ENCODE assay signal across 8 cellular contexts in genomic region chr11:33742249-33742851, GRCh38. TPM values are rescaled to one million over a fixed set of nuclear protein-coding genes. Genes with fewer than 3 reads are reported as not detected.
DNase-seq lines count a peak whose midpoint lies in the region; TF ChIP-seq lines count a peak whose summit lies in the region.

No MANE protein-coding gene starts in this region.

- H3K9me3 Mint-ChIP-seq in brain: peaks cover 0 to 3% (median 0%) of the 10 kb centered on the region in 5 experiments
- H3K9me3 Mint-ChIP-seq in activated T-helper 2 cell treated with anti-CD3 and anti-CD28 coated beads, Interferon-gamma antibody, Interleukin-2, Interleukin-4, amounts not matched to agents 10 μg/mL and 5 μg/mL and 100 μg/mL, durations not matched to agents 14 hours and 24 hours and 36 hours: no peaks in the 10 kb centered on the region

- peak; percentile 60 to 63 for TF ChIP-seq CTCF in brain (conservative IDR thresholded peaks at IDR 0.05)

- H3K4me1 Mint-ChIP-seq in brain: no peaks in the 10 kb centered on the region
- H3K4me1 Mint-ChIP-seq in activated T-helper 2 cell treated with anti-CD3 and anti-CD28 coated beads, Interferon-gamma antibody, Interleukin-2, Interleukin-4, amounts not matched to agents 10 μg/mL and 5 μg/mL and 100 μg/mL, durations not matched to agents 14 hours and 24 hours and 36 hours (ENCODE audit: low read depth): peaks cover 3% of the 10 kb centered on the region

- H3K27ac Mint-ChIP-seq in brain: peak overlapping the region in 1 of 5 experiments; percentile 25
- no peak overlapping the region for H3K27ac Mint-ChIP-seq in activated T-helper 2 cell treated with anti-CD3 and anti-CD28 coated beads, Interferon-gamma antibody, Interleukin-2, Interleukin-4, amounts not matched to agents 10 μg/mL and 5 μg/mL and 100 μg/mL, durations not matched to agents 14 hours and 24 hours and 36 hours

- DNase-seq in G401 (ENCODE audit: low spot score) (peak; percentile 43), LHCN-M2 (ENCODE audit: low read depth) (peak; percentile 36), medulla oblongata (ENCODE audit: extremely low spot score) (peak; percentile 25), NCI-H1436 treated with DMSO at 0.1 percent for 48 hours (lab: John Stamatoyannopoulos, UW) (no peak), COR-L47 (lab: John Stamatoyannopoulos, UW) (no peak)
- no peak for DNase-seq in stimulated activated CD4-positive, alpha-beta T cell treated with anti-CD3 and anti-CD28 coated beads, Interleukin-4, amount 100 ng/mL, for 1 hour
- no peak for DNase-seq in activated T-helper 2 cell treated with anti-CD3 and anti-CD28 coated beads, Interferon-gamma antibody, Interleukin-2, Interleukin-4, amounts not matched to agents 10 μg/mL and 5 μg/mL and 100 μg/mL, durations not matched to agents 14 hours and 24 hours and 36 hours (ENCODE audit: low spot score)

- no peak overlapping the region for H3K4me3 Mint-ChIP-seq in brain
- H3K4me3 Mint-ChIP-seq in activated T-helper 2 cell treated with anti-CD3 and anti-CD28 coated beads, Interferon-gamma antibody, Interleukin-2, Interleukin-4, amounts not matched to agents 10 μg/mL and 5 μg/mL and 100 μg/mL, durations not matched to agents 14 hours and 24 hours and 36 hours (ENCODE audit: low read depth): no peak overlapping the region

- no peaks in the 10 kb centered on the region for H3K27me3 Mint-ChIP-seq in brain
- peaks cover 12% of the 10 kb centered on the region for H3K27me3 Mint-ChIP-seq in activated T-helper 2 cell treated with anti-CD3 and anti-CD28 coated beads, Interferon-gamma antibody, Interleukin-2, Interleukin-4, amounts not matched to agents 10 μg/mL and 5 μg/mL and 100 μg/mL, durations not matched to agents 14 hours and 24 hours and 36 hours (ENCODE audit: low read depth)

- intact Hi-C loops in activated T-helper 2 cell treated with anti-CD3 and anti-CD28 coated beads, Interferon-gamma antibody, Interleukin-2, Interleukin-4, amounts not matched to agents 10 μg/mL and 5 μg/mL and 100 μg/mL, durations not matched to agents 14 hours and 24 hours and 36 hours (cut with micrococcal nuclease): loop anchor here (1.0 kb wide), 2 partner anchors 26 to 380 kb away; no protein-coding TSS in a partner anchor

- in situ Hi-C loops in G401 (cut with HindIII; ENCODE audit: low sequenced_read_pairs): no loop called here

- peaks cover 12% of the 10 kb centered on the region for H3K36me3 Mint-ChIP-seq in brain
- H3K36me3 Mint-ChIP-seq in activated T-helper 2 cell treated with anti-CD3 and anti-CD28 coated beads, Interferon-gamma antibody, Interleukin-2, Interleukin-4, amounts not matched to agents 10 μg/mL and 5 μg/mL and 100 μg/mL, durations not matched to agents 14 hours and 24 hours and 36 hours (ENCODE audit: low read depth): peaks cover 20% of the 10 kb centered on the region

RNA-seq across cellular contexts. Expression of gene CD59, which starts 6.1 kb away (rescaled TPM):
- 50.9 and 76.4 TPM in 2 replicates for total RNA-seq in G401 (2014; rRNA removed; shearing (Covaris generic))
- 827 and 995 TPM in 2 replicates for total RNA-seq in LHCN-M2 (2014; rRNA removed)
- 838 TPM for polyA plus RNA-seq in LHCN-M2 (2012)
- polyA plus RNA-seq in brain (ENCODE audit: insufficient read depth, low read depth, low replicate concordance): 189 TPM
- 165 and 173 TPM in 2 replicates for total RNA-seq in activated T-helper 2 cell treated with anti-CD3 and anti-CD28 coated beads, Interferon-gamma antibody, Interleukin-2, Interleukin-4, amounts not matched to agents 10 μg/mL and 5 μg/mL and 100 μg/mL, durations not matched to agents 14 hours and 24 hours and 36 hours

RNA-seq across cellular contexts. Expression of gene FBXO3, which starts 32.0 kb away (rescaled TPM):
- 16.7 and 25.5 TPM in 2 replicates for total RNA-seq in G401 (2014; rRNA removed; shearing (Covaris generic))
- total RNA-seq in LHCN-M2 (2014; rRNA removed): 23.0 and 28.5 TPM in 2 replicates
- polyA plus RNA-seq in LHCN-M2 (2012): 9.0 TPM
- polyA plus RNA-seq in brain (ENCODE audit: insufficient read depth, low read depth, low replicate concordance): 15.6 TPM
- 13.9 TPM in 2 replicates for total RNA-seq in activated T-helper 2 cell treated with anti-CD3 and anti-CD28 coated beads, Interferon-gamma antibody, Interleukin-2, Interleukin-4, amounts not matched to agents 10 μg/mL and 5 μg/mL and 100 μg/mL, durations not matched to agents 14 hours and 24 hours and 36 hours

RNA-seq across cellular contexts. Expression of gene C11orf91, which starts 41.7 kb away (rescaled TPM):
- total RNA-seq in G401 (2014; rRNA removed; shearing (Covaris generic)): not detected in 2 replicates
- total RNA-seq in LHCN-M2 (2014; rRNA removed): 1.1 TPM in 1 of 2 replicates, not detected in the other
- polyA plus RNA-seq in LHCN-M2 (2012): 0.19 TPM
- polyA plus RNA-seq in brain (ENCODE audit: insufficient read depth, low read depth, low replicate concordance): not detected
- not detected in 2 replicates for total RNA-seq in activated T-helper 2 cell treated with anti-CD3 and anti-CD28 coated beads, Interferon-gamma antibody, Interleukin-2, Interleukin-4, amounts not matched to agents 10 μg/mL and 5 μg/mL and 100 μg/mL, durations not matched to agents 14 hours and 24 hours and 36 hours

Comparison
In these comparisons a context has a peak if more than half of its experiments do, and no peak if none do; other contexts are left out.
1. DNase-seq: peak in G401 (single experiment), LHCN-M2 (single experiment) and medulla oblongata (single experiment); none in stimulated activated CD4-positive, alpha-beta T cell treated with anti-CD3 and anti-CD28 coated beads, Interleukin-4, amount 100 ng/mL, for 1 hour (single experiment), activated T-helper 2 cell treated with anti-CD3 and anti-CD28 coated beads, Interferon-gamma antibody, Interleukin-2, Interleukin-4, amounts not matched to agents 10 μg/mL and 5 μg/mL and 100 μg/mL, durations not matched to agents 14 hours and 24 hours and 36 hours (single experiment), NCI-H1436 treated with DMSO at 0.1 percent for 48 hours (single experiment) and COR-L47 (single experiment).